ENCODE assay signal across 8 cellular contexts in genomic region chr21:44872266-44872567, GRCh38. TPM values are rescaled to one million over a fixed set of nuclear protein-coding genes. Genes with fewer than 3 reads are reported as not detected.
DNase-seq lines count a peak whose midpoint lies in the region; ATAC-seq, FAIRE-seq and TF ChIP-seq lines count a peak whose summit lies in the region.

No MANE protein-coding gene starts in this region.

- no peak for DNase-seq in activated naive CD4-positive, alpha-beta T cell treated with anti-CD3 and anti-CD28 coated beads, Interleukin-2, amount 50 U/mL, for 16 hours
- DNase-seq in K562 (ENCODE audit: extremely low read depth in 1 of 4, low spot score in 3 of 4) (no peak), memory B cell (ENCODE audit: low spot score in 2 of 2) (no peak), H54 (ENCODE audit: insufficient read length, low spot score) (no peak), H4 (ENCODE audit: low spot score) (no peak)

- peaks cover 69% of the 10 kb centered on the region for H3K4me1 Mint-ChIP-seq in activated naive CD4-positive, alpha-beta T cell treated with anti-CD3 and anti-CD28 coated beads, Interleukin-2, amount 50 U/mL, for 24 hours
- peaks cover 37% of the 10 kb centered on the region for H3K4me1 Mint-ChIP-seq in memory B cell

- H3K4me2 ChIP-seq in K562 (ENCODE audit: insufficient read depth, low read length) = peak overlapping the region; percentile 85

- POLR2A ChIA-PET in K562 (lab: Yijun Ruan, JAX) = interaction anchor here (0.7 to 1.6 kb wide), 6 partner anchors 9 to 79 kb away, joined by 3 to 7 read pairs (median 4); partner anchors contain the start of gene SUMO3

- no peaks in the 10 kb centered on the region for H3K36me3 Mint-ChIP-seq in activated naive CD4-positive, alpha-beta T cell treated with anti-CD3 and anti-CD28 coated beads, Interleukin-2, amount 50 U/mL, for 24 hours
- no peaks in the 10 kb centered on the region for H3K36me3 Mint-ChIP-seq in memory B cell

- peak in 2 of 3 experiments; percentile 26 to 27; a peak in 1 of 6 replicates for TF ChIP-seq CTCF in K562 (IDR thresholded peaks at IDR 0.05 in 2 of 3, conservative IDR thresholded peaks at IDR 0.05 in 1 of 3; ENCODE audit: insufficient read depth in 2 of 3, low read depth in 1 of 3, low read length in 3 of 3)

- no peaks in the 10 kb centered on the region for H3K9me3 ChIP-seq in K562 (replicated peaks; ENCODE audit: control insufficient read depth, insufficient read depth, low read depth, low read length)

- no peak for TF ChIP-seq RAD21 in K562 (CRISPR knock-in tag; conservative IDR thresholded peaks at IDR 0.05 in 1 of 2, IDR thresholded peaks at IDR 0.05 in 1 of 2)

- H3K4me3 ChIP-seq in K562 = peak overlapping the region; percentile 67
- H3K4me3 ChIP-seq in urinary bladder (ENCODE audit: low read depth, low read length) = peak overlapping the region; percentile 84

- WGBS in K562 (ENCODE audit: insufficient coverage, low coverage, missing lambda C conversion rate) = 6% methylated on average over 3 of the region's 3 CpGs
- 12% methylated on average over 3 of the region's 3 CpGs for WGBS in urinary bladder

- FAIRE-seq in K562 (lab: Jason Lieb, UNC) (no peak), H54 (lab: Jason Lieb, UNC) (no peak)

- intact Hi-C loops in K562 (cut with micrococcal nuclease) = no loop called here

- peak overlapping the region; percentile 70 for H3K27ac Mint-ChIP-seq in activated naive CD4-positive, alpha-beta T cell treated with anti-CD3 and anti-CD28 coated beads, Interleukin-2, amount 50 U/mL, for 24 hours
- H3K27ac Mint-ChIP-seq in memory B cell = peak overlapping the region; percentile 92

- H3K4me3 Mint-ChIP-seq in activated naive CD4-positive, alpha-beta T cell treated with anti-CD3 and anti-CD28 coated beads, Interleukin-2, amount 50 U/mL, for 24 hours = peak overlapping the region; percentile 93
- peak overlapping the region; percentile 89 for H3K4me3 Mint-ChIP-seq in memory B cell

- H4K20me1 ChIP-seq in K562 (replicated peaks; ENCODE audit: control insufficient read depth, insufficient read depth, low read length) = peaks cover 43% of the 10 kb centered on the region

- no peaks in the 10 kb centered on the region for H3K27me3 Mint-ChIP-seq in activated naive CD4-positive, alpha-beta T cell treated with anti-CD3 and anti-CD28 coated beads, Interleukin-2, amount 50 U/mL, for 24 hours
- no peaks in the 10 kb centered on the region for H3K27me3 Mint-ChIP-seq in memory B cell

- H3K9me3 Mint-ChIP-seq in activated naive CD4-positive, alpha-beta T cell treated with anti-CD3 and anti-CD28 coated beads, Interleukin-2, amount 50 U/mL, for 24 hours = no peaks in the 10 kb centered on the region
- no peaks in the 10 kb centered on the region for H3K9me3 Mint-ChIP-seq in memory B cell

- H3K4me1 ChIP-seq in K562 (replicated peaks in 1 of 2; ENCODE audit: control insufficient read depth in 2 of 2, insufficient read depth in 2 of 2, low read length in 2 of 2) (peaks cover 46 to 58% of the 10 kb centered on the region in 2 experiments), urinary bladder (ENCODE audit: insufficient read depth) (peaks cover 2% of the 10 kb centered on the region)

- no peak for TF ChIP-seq EP300 in K562 (IDR thresholded peaks at IDR 0.05; ENCODE audit: low read length)

- BruUV-seq in K562 (replicated peaks; lab: Mats Ljungman, UMichigan) = no TSS peak

- H3K9ac ChIP-seq in K562 (ENCODE audit: insufficient read depth in 1 of 2, low read depth in 2 of 2, low read length in 2 of 2) = peak overlapping the region; percentile 66 to 95

- in situ Hi-C loops in K562 (cut with MboI) = no loop called here

- CTCF ChIA-PET in K562 (lab: Yijun Ruan, JAX; ENCODE audit: low intra/inter-chr PET ratio) = no interaction called here

- peaks cover 63% of the 10 kb centered on the region for H3K79me2 ChIP-seq in K562 (ENCODE audit: control insufficient read depth, insufficient read depth, low read length)

- peaks cover 5% of the 10 kb centered on the region; the same call in 2 of the 3 replicates for H3K36me3 ChIP-seq in K562 (ENCODE audit: control insufficient read depth, insufficient read depth, low read length)
- no peaks in the 10 kb centered on the region for H3K36me3 ChIP-seq in urinary bladder (ENCODE audit: insufficient read depth)

- peak; percentile 6 for ATAC-seq in K562
- ATAC-seq in memory B cell (ENCODE audit: low read depth) = no peak
- ATAC-seq in GM19328 (IDR thresholded peaks at IDR 0.05; ENCODE audit: unreplicated experiment) = no peak

- TF ChIP-seq POLR2A in K562 (conservative IDR thresholded peaks at IDR 0.05) = no peak
- TF ChIP-seq POLR2A in H54 (IDR thresholded peaks at IDR 0.05; ENCODE audit: low read depth, low read length) = no peak

- no peaks in the 10 kb centered on the region for H3K27me3 ChIP-seq in K562 (ENCODE audit: control insufficient read depth in 2 of 2, insufficient read depth in 2 of 2, low read length in 2 of 2)

- peaks cover 20% of the 10 kb centered on the region for H3K9me1 ChIP-seq in K562 (ENCODE audit: control insufficient read depth, insufficient read depth, low read length)

- H3K27ac ChIP-seq in K562 (ENCODE audit: extremely low read depth, low read depth, low read length) (peak overlapping the region; percentile 64), urinary bladder (ENCODE audit: low read depth) (no peak overlapping the region)

- H2AFZ ChIP-seq in K562 (ENCODE audit: low read depth, low read length) = no peak overlapping the region

RNA-seq across cellular contexts. Expression of gene PTTG1IP, which starts 1.3 kb away (rescaled TPM):
- 109 and 139 TPM in 2 replicates for total RNA-seq in K562 (2011; cell fraction: chromatin; rRNA removed; ENCODE audit: low replicate concordance)
- total RNA-seq in K562 (2011; cell fraction: nucleolus; rRNA removed) = 131 and 151 TPM in 2 replicates
- 146 and 174 TPM in 2 replicates for total RNA-seq in K562 (2011; cell fraction: nucleoplasm; rRNA removed)
- total RNA-seq in K562 (2014; rRNA removed) = 85.4 and 97.6 TPM in 2 replicates
- total RNA-seq in K562 (2014; rRNA removed; fragmentation: Illumina TruSeq; extraction: Trizol) = 65.7 and 66.2 TPM in 2 replicates
- 92.9 and 98.7 TPM in 2 replicates for total RNA-seq in K562 (2015; rRNA removed; fragmentation: Illumina TruSeq; extraction: Trizol)
- 99.3 and 99.5 TPM in 2 replicates for total RNA-seq in K562 (2021)
- polyA plus RNA-seq in K562 (2011; rRNA removed) = 92.4 and 138 TPM in 2 replicates
- 79.9 and 115 TPM in 2 replicates for polyA plus RNA-seq in K562 (2011; cell fraction: cytosol; rRNA removed)
- 69.1 and 123 TPM in 2 replicates for polyA plus RNA-seq in K562 (2011; cell fraction: nucleus; rRNA removed)
- polyA plus RNA-seq in K562 (2012) = 77.4 and 167 TPM in 2 replicates
- 77.0 and 77.8 TPM in 2 replicates for polyA plus RNA-seq in K562 (2014; fragmentation: Illumina TruSeq; extraction: Trizol)
- 1 to 10 TPM; 5.0 to 9.2 TPM for polyA plus RNA-seq in K562 (2014; fragmentation: Nextera tagmentation; extraction: Ambion mirVana)
- 82.4 and 86.9 TPM in 2 replicates for polyA plus RNA-seq in K562 (2014; rRNA removed)
- 54.1 and 70.2 TPM in 2 replicates for polyA minus RNA-seq in K562 (2011; rRNA and poly(A)+ RNA removed)
- 69.1 and 114 TPM in 2 replicates for polyA minus RNA-seq in K562 (2011; cell fraction: cytosol; rRNA and poly(A)+ RNA removed)
- 17.4 and 40.2 TPM in 2 replicates for polyA minus RNA-seq in K562 (2011; cell fraction: nucleus; rRNA and poly(A)+ RNA removed)
- total RNA-seq in urinary bladder = 154 TPM
- polyA plus RNA-seq in urinary bladder = 233 TPM
- total RNA-seq in H4 (2014; rRNA removed; shearing (Covaris generic)) = 239 and 246 TPM in 2 replicates

RNA-seq across cellular contexts. Expression of gene ITGB2, which starts 48.5 kb away (rescaled TPM):
- 0.69 and 1.4 TPM in 2 replicates for total RNA-seq in K562 (2011; cell fraction: chromatin; rRNA removed; ENCODE audit: low replicate concordance)
- 1.0 and 1.3 TPM in 2 replicates for total RNA-seq in K562 (2011; cell fraction: nucleolus; rRNA removed)
- 0.23 and 0.29 TPM in 2 replicates for total RNA-seq in K562 (2011; cell fraction: nucleoplasm; rRNA removed)
- 0.78 and 1.0 TPM in 2 replicates for total RNA-seq in K562 (2014; rRNA removed)
- total RNA-seq in K562 (2014; rRNA removed; fragmentation: Illumina TruSeq; extraction: Trizol) = 0.07 and 0.22 TPM in 2 replicates
- total RNA-seq in K562 (2015; rRNA removed; fragmentation: Illumina TruSeq; extraction: Trizol) = 0.49 and 0.51 TPM in 2 replicates
- total RNA-seq in K562 (2021) = 1.2 and 1.3 TPM in 2 replicates
- 0.20 and 1.6 TPM in 2 replicates for polyA plus RNA-seq in K562 (2011; rRNA removed)
- 0.33 and 1.3 TPM in 2 replicates for polyA plus RNA-seq in K562 (2011; cell fraction: cytosol; rRNA removed)
- polyA plus RNA-seq in K562 (2011; cell fraction: nucleus; rRNA removed) = 2.0 and 3.1 TPM in 2 replicates
- 0.77 and 5.1 TPM in 2 replicates for polyA plus RNA-seq in K562 (2012)
- 0.24 and 0.25 TPM in 2 replicates for polyA plus RNA-seq in K562 (2014; fragmentation: Illumina TruSeq; extraction: Trizol)
- polyA plus RNA-seq in K562 (2014; fragmentation: Nextera tagmentation; extraction: Ambion mirVana) = not detected
- 0.57 and 0.60 TPM in 2 replicates for polyA plus RNA-seq in K562 (2014; rRNA removed)
- 0.04 and 0.57 TPM in 2 replicates for polyA minus RNA-seq in K562 (2011; rRNA and poly(A)+ RNA removed)
- 1.0 and 4.8 TPM in 2 replicates for polyA minus RNA-seq in K562 (2011; cell fraction: cytosol; rRNA and poly(A)+ RNA removed)
- 0.27 and 1.8 TPM in 2 replicates for polyA minus RNA-seq in K562 (2011; cell fraction: nucleus; rRNA and poly(A)+ RNA removed)
- total RNA-seq in urinary bladder = 20.8 TPM
- 39.9 TPM for polyA plus RNA-seq in urinary bladder
- total RNA-seq in H4 (2014; rRNA removed; shearing (Covaris generic)) = 0.91 and 1.9 TPM in 2 replicates

RNA-seq across cellular contexts. Expression of gene SUMO3, which starts 54.4 kb away (rescaled TPM):
- 32.4 and 33.2 TPM in 2 replicates for total RNA-seq in K562 (2011; cell fraction: chromatin; rRNA removed; ENCODE audit: low replicate concordance)
- total RNA-seq in K562 (2011; cell fraction: nucleolus; rRNA removed) = 27.5 and 32.6 TPM in 2 replicates
- 42.5 and 55.7 TPM in 2 replicates for total RNA-seq in K562 (2011; cell fraction: nucleoplasm; rRNA removed)
- total RNA-seq in K562 (2014; rRNA removed) (95.2 and 118 TPM in 2 replicates), K562 (2014; rRNA removed; fragmentation: Illumina TruSeq; extraction: Trizol) (101 TPM in 2 replicates), K562 (2015; rRNA removed; fragmentation: Illumina TruSeq; extraction: Trizol) (111 and 113 TPM in 2 replicates), K562 (2021) (120 TPM in 2 replicates), urinary bladder (33.7 TPM)
- polyA plus RNA-seq in K562 (2011; rRNA removed) (110 and 128 TPM in 2 replicates), K562 (2014; fragmentation: Illumina TruSeq; extraction: Trizol) (142 and 144 TPM in 2 replicates), K562 (2014; fragmentation: Nextera tagmentation; extraction: Ambion mirVana) (10 to 100 TPM; 13.9 to 21.6 TPM), K562 (2014; rRNA removed) (143 and 146 TPM in 2 replicates), urinary bladder (84.2 TPM)
- polyA plus RNA-seq in K562 (2011; cell fraction: cytosol; rRNA removed) = 132 and 183 TPM in 2 replicates
- polyA plus RNA-seq in K562 (2011; cell fraction: nucleus; rRNA removed) = 41.4 and 52.1 TPM in 2 replicates
- polyA plus RNA-seq in K562 (2012) = 95.3 and 142 TPM in 2 replicates
- polyA minus RNA-seq in K562 (2011; rRNA and poly(A)+ RNA removed) = 105 and 120 TPM in 2 replicates
- polyA minus RNA-seq in K562 (2011; cell fraction: cytosol; rRNA and poly(A)+ RNA removed) = 70.3 and 71.5 TPM in 2 replicates
- polyA minus RNA-seq in K562 (2011; cell fraction: nucleus; rRNA and poly(A)+ RNA removed) = 18.8 and 32.3 TPM in 2 replicates
- total RNA-seq in H4 (2014; rRNA removed; shearing (Covaris generic)) = 155 and 177 TPM in 2 replicates
